11 cellular contexts compared by ENCODE assay signal in the genomic region with DNA sequence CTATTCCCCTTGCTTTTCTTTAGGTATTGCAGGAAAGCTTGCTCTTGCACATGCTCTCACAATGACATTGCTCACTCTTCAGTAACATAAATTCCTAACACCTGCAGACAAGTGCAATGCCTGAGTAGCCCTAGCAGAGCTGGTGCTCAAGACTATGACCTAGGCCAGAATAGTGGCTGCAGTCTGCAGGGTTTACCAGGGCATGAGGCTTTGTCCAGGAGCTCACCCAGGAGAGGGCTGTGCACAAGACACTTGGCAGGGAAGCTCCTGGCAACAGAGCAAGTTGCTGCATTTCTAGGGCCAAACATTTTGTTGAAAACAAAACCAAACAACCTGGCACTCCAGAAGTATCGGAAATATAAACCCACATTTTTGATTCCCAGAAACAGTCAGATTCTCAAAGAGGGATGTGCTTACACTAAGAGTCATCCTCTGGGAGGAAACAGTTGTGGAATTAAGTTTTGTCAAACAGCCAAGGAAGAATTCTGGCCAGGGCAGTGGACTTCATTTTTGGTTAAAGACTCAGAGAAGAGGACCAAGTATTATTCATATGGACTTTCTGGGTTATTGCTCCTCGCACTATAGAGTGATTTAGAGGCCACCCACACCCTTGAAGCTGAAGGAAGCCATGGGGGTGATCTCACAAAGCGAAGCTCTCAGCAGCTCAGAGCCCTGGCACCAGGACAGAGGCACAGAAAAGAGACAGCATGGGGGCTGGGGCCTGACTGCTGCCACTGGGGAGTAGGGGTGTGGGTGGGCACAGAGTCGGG. TPM values are rescaled to one million over a fixed set of nuclear protein-coding genes. Genes with fewer than 3 reads are reported as not detected.
DNase-seq lines count a peak whose midpoint lies in the region; ATAC-seq and TF ChIP-seq lines count a peak whose summit lies in the region.
"Had no signal": no experiment of that assay in that cellular context is flagged by ENCODE, and none has a peak within 500 bp of the region (broad histone marks: within the 10 kb centered on the region; RNA-seq: fewer than 3 reads in every experiment).

No MANE protein-coding gene starts in this region.

- no peak overlapping the region for H3K4me3 Mint-ChIP-seq in CD4-positive, alpha-beta memory T cell

- H3K27me3 Mint-ChIP-seq in CD4-positive, alpha-beta memory T cell: no peaks in the 10 kb centered on the region

- peak; percentile 69 for ATAC-seq in SK-N-SH treated with all-trans-retinoic acid at 6 μM for 48 hours
- ATAC-seq in GM18498 (IDR thresholded peaks at IDR 0.05; ENCODE audit: unreplicated experiment): no peak

- TF ChIP-seq CTCF in fibroblast of villous mesenchyme (IDR thresholded peaks at IDR 0.05; ENCODE audit: insufficient read depth, low read depth, low read length): no peak

- peak; percentile 98 for DNase-seq in GM04503 (ENCODE audit: low read depth)
- DNase-seq in fibroblast of villous mesenchyme (ENCODE audit: low read depth): peak; percentile 71
- no peak for DNase-seq in DMS53 (lab: John Stamatoyannopoulos, UW)
- no peak for DNase-seq in CD4-positive, alpha-beta memory T cell
- no peak for DNase-seq in DMS114 treated with DMSO at 0.1 percent for 48 hours (lab: John Stamatoyannopoulos, UW; ENCODE audit: unreplicated experiment)
- DNase-seq: activated effector memory CD4-positive, alpha-beta T cell treated with Interleukin-2 at 50 U/mL for 16 hours; GDM1; NCI-H1092 treated with DMSO at 0.1 percent for 48 hours had no signal

- peak overlapping the region; percentile 72 for H3K4me2 ChIP-seq in skeletal muscle satellite cell (ENCODE audit: low read length)

- no peak overlapping the region for H3K27ac ChIP-seq in CD4-positive, alpha-beta memory T cell (ENCODE audit: low read depth, low read length)

- no peaks in the 10 kb centered on the region for H3K9me3 Mint-ChIP-seq in CD4-positive, alpha-beta memory T cell

- no peaks in the 10 kb centered on the region for H3K9me3 ChIP-seq in skeletal muscle satellite cell (replicated peaks; ENCODE audit: low read length)
- no peaks in the 10 kb centered on the region for H3K9me3 ChIP-seq in CD4-positive, alpha-beta memory T cell (ENCODE audit: control insufficient read depth in 1 of 2, low read length in 2 of 2)

- H3K4me1 Mint-ChIP-seq in CD4-positive, alpha-beta memory T cell: peaks cover 0 to 2% (median 0%) of the 10 kb centered on the region in 4 donors

- peaks cover 51 to 79% of the 10 kb centered on the region in 2 donors for H3K36me3 Mint-ChIP-seq in CD4-positive, alpha-beta memory T cell

- no peak overlapping the region for H3K4me3 ChIP-seq in fibroblast of villous mesenchyme (ENCODE audit: low read depth, low read length)
- peak overlapping the region; percentile 41 for H3K4me3 ChIP-seq in skeletal muscle satellite cell (ENCODE audit: low read length)
- no peak overlapping the region for H3K4me3 ChIP-seq in CD4-positive, alpha-beta memory T cell (ENCODE audit: low read length in 2 of 2)

- peak overlapping the region in 1 of 7 donors; percentile 23 for H3K27ac Mint-ChIP-seq in CD4-positive, alpha-beta memory T cell

- peaks cover 44% of the 10 kb centered on the region for H3K4me1 ChIP-seq in skeletal muscle satellite cell (ENCODE audit: control insufficient read depth, insufficient read depth, low read length)
- H3K4me1 ChIP-seq in CD4-positive, alpha-beta memory T cell (ENCODE audit: insufficient read depth, low read length): no peaks in the 10 kb centered on the region

- peak overlapping the region; percentile 29 for H3K9ac ChIP-seq in skeletal muscle satellite cell (ENCODE audit: low read depth, low read length)

- CTCF ChIA-PET in CD4-positive, alpha-beta memory T cell (lab: Charles Lee; ENCODE audit: partially characterized antibody): interaction anchor here (0.8 kb wide), 1 partner anchor 18 kb away, joined by 3 read pairs; no protein-coding TSS in a partner anchor

- peaks cover 43% of the 10 kb centered on the region for H3K36me3 ChIP-seq in skeletal muscle satellite cell (ENCODE audit: insufficient read depth, low read length)
- H3K36me3 ChIP-seq in CD4-positive, alpha-beta memory T cell (ENCODE audit: insufficient read depth, low read length): peaks cover 45% of the 10 kb centered on the region

- POLR2A ChIA-PET in CD4-positive, alpha-beta memory T cell (lab: Charles Lee; ENCODE audit: partially characterized antibody): no interaction called here

- intact Hi-C loops in CD4-positive, alpha-beta memory T cell (cut with micrococcal nuclease): no loop called here

- H3K27me3 ChIP-seq in skeletal muscle satellite cell (ENCODE audit: control insufficient read depth, insufficient read depth, low read length): no peaks in the 10 kb centered on the region
- no peaks in the 10 kb centered on the region for H3K27me3 ChIP-seq in CD4-positive, alpha-beta memory T cell (ENCODE audit: insufficient read depth, low read length)

TF ChIP-seq in SK-N-SH treated with all-trans-retinoic acid at 6 μM for 48 hours, 23 proteins besides CTCF, POLR2A, EP300 and RAD21:
- no peak for TF ChIP-seq BACH2 (CRISPR knock-in tag; IDR thresholded peaks at IDR 0.05; ENCODE audit: borderline replicate concordance)
- no peak for TF ChIP-seq ISL1 (CRISPR knock-in tag; IDR thresholded peaks at IDR 0.05)
- TF ChIP-seq, protein P1, sequence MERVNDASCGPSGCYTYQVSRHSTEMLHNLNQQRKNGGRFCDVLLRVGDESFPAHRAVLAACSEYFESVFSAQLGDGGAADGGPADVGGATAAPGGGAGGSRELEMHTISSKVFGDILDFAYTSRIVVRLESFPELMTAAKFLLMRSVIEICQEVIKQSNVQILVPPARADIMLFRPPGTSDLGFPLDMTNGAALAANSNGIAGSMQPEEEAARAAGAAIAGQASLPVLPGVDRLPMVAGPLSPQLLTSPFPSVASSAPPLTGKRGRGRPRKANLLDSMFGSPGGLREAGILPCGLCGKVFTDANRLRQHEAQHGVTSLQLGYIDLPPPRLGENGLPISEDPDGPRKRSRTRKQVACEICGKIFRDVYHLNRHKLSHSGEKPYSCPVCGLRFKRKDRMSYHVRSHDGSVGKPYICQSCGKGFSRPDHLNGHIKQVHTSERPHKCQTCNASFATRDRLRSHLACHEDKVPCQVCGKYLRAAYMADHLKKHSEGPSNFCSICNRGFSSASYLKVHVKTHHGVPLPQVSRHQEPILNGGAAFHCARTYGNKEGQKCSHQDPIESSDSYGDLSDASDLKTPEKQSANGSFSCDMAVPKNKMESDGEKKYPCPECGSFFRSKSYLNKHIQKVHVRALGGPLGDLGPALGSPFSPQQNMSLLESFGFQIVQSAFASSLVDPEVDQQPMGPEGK (CRISPR knock-in tag; IDR thresholded peaks at IDR 0.05; ENCODE audit: borderline replicate concordance): no peak
- TF ChIP-seq ZFP30 (CRISPR knock-in tag; IDR thresholded peaks at IDR 0.05): no peak
- no peak for TF ChIP-seq TOX (CRISPR knock-in tag; IDR thresholded peaks at IDR 0.05; ENCODE audit: borderline replicate concordance)
- TF ChIP-seq ZNF8 (CRISPR knock-in tag; IDR thresholded peaks at IDR 0.05): no peak
- TF ChIP-seq, protein P2, sequence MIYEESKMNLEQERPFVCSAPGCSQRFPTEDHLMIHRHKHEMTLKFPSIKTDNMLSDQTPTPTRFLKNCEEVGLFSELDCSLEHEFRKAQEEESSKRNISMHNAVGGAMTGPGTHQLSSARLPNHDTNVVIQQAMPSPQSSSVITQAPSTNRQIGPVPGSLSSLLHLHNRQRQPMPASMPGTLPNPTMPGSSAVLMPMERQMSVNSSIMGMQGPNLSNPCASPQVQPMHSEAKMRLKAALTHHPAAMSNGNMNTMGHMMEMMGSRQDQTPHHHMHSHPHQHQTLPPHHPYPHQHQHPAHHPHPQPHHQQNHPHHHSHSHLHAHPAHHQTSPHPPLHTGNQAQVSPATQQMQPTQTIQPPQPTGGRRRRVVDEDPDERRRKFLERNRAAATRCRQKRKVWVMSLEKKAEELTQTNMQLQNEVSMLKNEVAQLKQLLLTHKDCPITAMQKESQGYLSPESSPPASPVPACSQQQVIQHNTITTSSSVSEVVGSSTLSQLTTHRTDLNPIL (CRISPR knock-in tag; IDR thresholded peaks at IDR 0.05; ENCODE audit: low read depth): no peak
- TF ChIP-seq RARB (CRISPR knock-in tag; IDR thresholded peaks at IDR 0.05): no peak
- TF ChIP-seq ARNTL (CRISPR knock-in tag; IDR thresholded peaks at IDR 0.05; ENCODE audit: borderline replicate concordance, low read depth): no peak
- TF ChIP-seq PPARA (CRISPR knock-in tag; IDR thresholded peaks at IDR 0.05; ENCODE audit: borderline replicate concordance): no peak
- TF ChIP-seq ESRRG (CRISPR knock-in tag; IDR thresholded peaks at IDR 0.05): no peak
- TF ChIP-seq, protein P3, sequence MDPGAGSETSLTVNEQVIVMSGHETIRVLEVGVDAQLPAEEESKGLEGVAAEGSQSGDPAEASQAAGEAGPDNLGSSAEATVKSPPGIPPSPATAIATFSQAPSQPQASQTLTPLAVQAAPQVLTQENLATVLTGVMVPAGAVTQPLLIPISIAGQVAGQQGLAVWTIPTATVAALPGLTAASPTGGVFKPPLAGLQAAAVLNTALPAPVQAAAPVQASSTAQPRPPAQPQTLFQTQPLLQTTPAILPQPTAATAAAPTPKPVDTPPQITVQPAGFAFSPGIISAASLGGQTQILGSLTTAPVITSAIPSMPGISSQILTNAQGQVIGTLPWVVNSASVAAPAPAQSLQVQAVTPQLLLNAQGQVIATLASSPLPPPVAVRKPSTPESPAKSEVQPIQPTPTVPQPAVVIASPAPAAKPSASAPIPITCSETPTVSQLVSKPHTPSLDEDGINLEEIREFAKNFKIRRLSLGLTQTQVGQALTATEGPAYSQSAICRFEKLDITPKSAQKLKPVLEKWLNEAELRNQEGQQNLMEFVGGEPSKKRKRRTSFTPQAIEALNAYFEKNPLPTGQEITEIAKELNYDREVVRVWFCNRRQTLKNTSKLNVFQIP (CRISPR knock-in tag; IDR thresholded peaks at IDR 0.05; ENCODE audit: borderline replicate concordance, low read depth): no peak

RNA-seq across cellular contexts. Expression of a gene that starts 44.9 kb away (rescaled TPM):
- total RNA-seq in fibroblast of villous mesenchyme: 161 and 171 TPM in 2 replicates
- 123 and 144 TPM in 2 replicates for total RNA-seq in skeletal muscle satellite cell (2012; rRNA removed)
- 100 to 1,000 TPM; 100 to 104 TPM for total RNA-seq in CD4-positive, alpha-beta memory T cell
- polyA plus RNA-seq in CD4-positive, alpha-beta memory T cell: 100 to 1,000 TPM; 112 to 181 TPM

Comparison
In these comparisons a context has a peak if more than half of its experiments do, and no peak if none do; other contexts are left out.
1. DNase-seq: peak in GM04503 (single experiment) and fibroblast of villous mesenchyme (single experiment); none in DMS53 (single experiment), CD4-positive, alpha-beta memory T cell (0 of 5) and DMS114 treated with DMSO at 0.1 percent for 48 hours (single experiment).